26 cellular contexts compared by ENCODE assay signal in the genomic region with DNA sequence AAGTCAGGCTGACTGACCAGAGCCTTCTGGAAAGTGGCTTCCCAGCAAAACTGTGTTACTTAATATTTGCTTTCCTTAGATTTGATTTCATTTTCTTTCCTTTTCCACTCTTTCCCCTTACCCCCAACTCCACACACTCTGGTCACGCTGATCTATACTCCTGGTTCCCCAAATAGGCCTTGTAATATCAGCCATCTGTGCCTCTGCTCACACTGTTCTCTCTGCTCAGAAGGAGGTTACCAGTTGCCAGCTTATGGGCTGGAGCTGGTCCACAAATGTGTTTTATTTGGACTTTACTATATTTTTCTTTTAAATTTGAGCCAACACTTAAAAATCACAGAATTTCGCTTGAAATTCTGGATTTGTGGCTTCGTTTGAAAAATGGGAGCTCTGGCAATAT. TPM values are rescaled to one million over a fixed set of nuclear protein-coding genes. Genes with fewer than 3 reads are reported as not detected.
"Had no signal": no experiment of that assay in that cellular context is flagged by ENCODE, and none has a peak within 500 bp of the region (broad histone marks: within the 10 kb centered on the region; RNA-seq: fewer than 3 reads in every experiment).

No MANE protein-coding gene starts in this region.

- H3K27ac Mint-ChIP-seq: activated B cell treated with CpG ODN at 0.5 μM for 24 hours; activated CD4-positive, alpha-beta T cell treated with anti-CD3 and anti-CD28 coated beads for 36 hours; activated naive CD8-positive, alpha-beta T cell; endodermal cell; T-helper 2 cell treated with Interferon-gamma antibody and Interleukin-4, amounts not matched to agents 5 μg/mL and 100 μg/mL, for 36 hours had no signal

- DNase-seq: activated B cell treated with CpG ODN at 0.5 μM for 24 hours; activated CD4-positive, alpha-beta T cell treated with anti-CD3 and anti-CD28 coated beads for 36 hours; activated effector memory CD4-positive, alpha-beta T cell treated with Interleukin-2 at 50 U/mL for 16 hours; activated naive CD4-positive, alpha-beta T cell treated with Interleukin-2 at 50 U/mL for 16 hours; activated T-cell treated with anti-CD3 and anti-CD28 coated beads for 4 hours; body of pancreas; endodermal cell; foreskin melanocyte; heart right ventricle; left ventricle myocardium superior; pancreas; spleen; stimulated activated CD4-positive, alpha-beta T cell treated with anti-CD3 and anti-CD28 coated beads, Interleukin-2, amount 100 ng/mL, for 48 hours; stimulated activated naive CD4-positive, alpha-beta T cell treated with Interleukin-2 at 50 U/mL for 16 hours; T-helper 1 cell; trophoblast cell; uterus had no signal

- H3K4me1 Mint-ChIP-seq: activated CD4-positive, alpha-beta T cell treated with anti-CD3 and anti-CD28 coated beads for 36 hours had no signal

- H3K9me3 Mint-ChIP-seq: activated B cell treated with CpG ODN at 0.5 μM for 24 hours; endodermal cell; T-helper 2 cell treated with Interferon-gamma antibody and Interleukin-4, amounts not matched to agents 5 μg/mL and 100 μg/mL, for 36 hours had no signal

- H3K4me3 Mint-ChIP-seq: activated B cell treated with CpG ODN at 0.5 μM for 24 hours; activated CD4-positive, alpha-beta T cell treated with anti-CD3 and anti-CD28 coated beads for 36 hours; activated naive CD8-positive, alpha-beta T cell; endodermal cell; T-helper 2 cell treated with Interferon-gamma antibody and Interleukin-4, amounts not matched to agents 5 μg/mL and 100 μg/mL, for 36 hours had no signal

- H3K36me3 Mint-ChIP-seq: activated naive CD8-positive, alpha-beta T cell had no signal

- ATAC-seq: activated CD4-positive, alpha-beta T cell treated with anti-CD3 and anti-CD28 coated beads for 36 hours; body of pancreas; esophagus mucosa; heart right ventricle; left ventricle myocardium superior; pancreas had no signal

RNA-seq across cellular contexts. Expression of a gene that starts 11.3 kb away (rescaled TPM):
- total RNA-seq: activated B cell treated with CpG ODN at 0.5 μM for 24 hours; activated CD4-positive, alpha-beta T cell treated with anti-CD3 and anti-CD28 coated beads for 36 hours; cardiac muscle cell; esophagus mucosa; glomerular endothelial cell; heart right ventricle; left ventricle myocardium superior; lung microvascular endothelial cell; pulmonary artery endothelial cell; right atrium auricular region; spleen; thoracic aorta; uterus had no signal

RNA-seq across cellular contexts. Expression of a gene that starts 33.3 kb away (rescaled TPM):
- total RNA-seq: activated CD4-positive, alpha-beta T cell treated with anti-CD3 and anti-CD28 coated beads for 36 hours; cardiac muscle cell; lung microvascular endothelial cell; pulmonary artery endothelial cell; thoracic aorta had no signal

RNA-seq across cellular contexts. Expression of a gene that starts 33.4 kb away (rescaled TPM):
- total RNA-seq: activated B cell treated with CpG ODN at 0.5 μM for 24 hours; activated CD4-positive, alpha-beta T cell treated with anti-CD3 and anti-CD28 coated beads for 36 hours; body of pancreas; cardiac muscle cell; endodermal cell; esophagus mucosa; glomerular endothelial cell; heart right ventricle; left ventricle myocardium superior; pancreas; pulmonary artery endothelial cell; right atrium auricular region; spleen; thoracic aorta had no signal
